13 cellular contexts compared by ENCODE assay signal in genomic region chr10:29479081-29479917, GRCh38.
DNase-seq lines count a peak whose midpoint lies in the region; ATAC-seq and TF ChIP-seq lines count a peak whose summit lies in the region.
"Had no signal": no experiment of that assay in that cellular context is flagged by ENCODE, and none has a peak within 500 bp of the region (broad histone marks: within the 10 kb centered on the region; RNA-seq: fewer than 3 reads in every experiment).

No MANE protein-coding gene starts in this region.

- no peaks in the 10 kb centered on the region for H3K9me3 ChIP-seq in naive thymus-derived CD4-positive, alpha-beta T cell (ENCODE audit: control insufficient read depth in 2 of 3, low read length in 3 of 3)
- H3K9me3 ChIP-seq: colonic mucosa had no signal

- no peak for TF ChIP-seq CTCF in activated CD8-positive, alpha-beta T cell treated with anti-CD3 and anti-CD28 coated beads for 36 hours (IDR thresholded peaks at IDR 0.05)
- no peak for TF ChIP-seq CTCF in Calu3 (IDR thresholded peaks at IDR 0.05; ENCODE audit: unreplicated experiment)

- no peak overlapping the region for H3K27ac Mint-ChIP-seq in activated CD8-positive, alpha-beta T cell treated with anti-CD3 and anti-CD28 coated beads for 36 hours
- peak overlapping the region in 1 of 9 donors; percentile 28 for H3K27ac Mint-ChIP-seq in naive thymus-derived CD4-positive, alpha-beta T cell
- no peak overlapping the region for H3K27ac Mint-ChIP-seq in Calu3 (ENCODE audit: unreplicated experiment)
- H3K27ac Mint-ChIP-seq: activated T-cell treated with anti-CD3 and anti-CD28 coated beads, Interleukin-2, amount 50 U/mL, for 24 hours; stimulated activated memory B cell treated with anti-CD40 and anti-IgM and Interleukin-4, amounts not matched to agents 10 μg/mL and 1 μg/mL and 100 μg/mL, for 72 hours had no signal

- CTCF ChIA-PET in activated CD8-positive, alpha-beta T cell treated with anti-CD3 and anti-CD28 coated beads for 36 hours (lab: Charles Lee) = no interaction called here
- CTCF ChIA-PET in naive thymus-derived CD4-positive, alpha-beta T cell (lab: Charles Lee) = no interaction called here
- CTCF ChIA-PET in Calu3 (lab: Charles Lee) = no interaction called here

- H3K36me3 Mint-ChIP-seq in activated CD8-positive, alpha-beta T cell treated with anti-CD3 and anti-CD28 coated beads for 36 hours (ENCODE audit: low read depth) = peaks cover 4% of the 10 kb centered on the region
- peaks cover 0 to 48% (median 11%) of the 10 kb centered on the region in 5 donors for H3K36me3 Mint-ChIP-seq in naive thymus-derived CD4-positive, alpha-beta T cell
- H3K36me3 Mint-ChIP-seq in Calu3 (ENCODE audit: insufficient read depth, unreplicated experiment) = peaks cover 58% of the 10 kb centered on the region
- H3K36me3 Mint-ChIP-seq: stimulated activated memory B cell treated with anti-CD40 and anti-IgM and Interleukin-4, amounts not matched to agents 10 μg/mL and 1 μg/mL and 100 μg/mL, for 72 hours had no signal

- H3K4me3 ChIP-seq in naive thymus-derived CD4-positive, alpha-beta T cell (ENCODE audit: low read length) = no peak overlapping the region
- H3K4me3 ChIP-seq: colonic mucosa had no signal

- peaks cover 19% of the 10 kb centered on the region for H3K4me1 Mint-ChIP-seq in activated CD8-positive, alpha-beta T cell treated with anti-CD3 and anti-CD28 coated beads for 36 hours (ENCODE audit: low read depth)
- H3K4me1 Mint-ChIP-seq in naive thymus-derived CD4-positive, alpha-beta T cell = peaks cover 7 to 21% (median 16%) of the 10 kb centered on the region in 7 donors
- H3K4me1 Mint-ChIP-seq in Calu3 (ENCODE audit: low read depth, unreplicated experiment) = no peaks in the 10 kb centered on the region
- H3K4me1 Mint-ChIP-seq: stimulated activated memory B cell treated with anti-CD40 and anti-IgM and Interleukin-4, amounts not matched to agents 10 μg/mL and 1 μg/mL and 100 μg/mL, for 72 hours had no signal

- no peaks in the 10 kb centered on the region for H3K27me3 Mint-ChIP-seq in activated CD8-positive, alpha-beta T cell treated with anti-CD3 and anti-CD28 coated beads for 36 hours
- H3K27me3 Mint-ChIP-seq in naive thymus-derived CD4-positive, alpha-beta T cell = no peaks in the 10 kb centered on the region
- H3K27me3 Mint-ChIP-seq in Calu3 (ENCODE audit: unreplicated experiment) = no peaks in the 10 kb centered on the region
- H3K27me3 Mint-ChIP-seq: activated T-cell treated with anti-CD3 and anti-CD28 coated beads, Interleukin-2, amount 50 U/mL, for 24 hours; stimulated activated memory B cell treated with anti-CD40 and anti-IgM and Interleukin-4, amounts not matched to agents 10 μg/mL and 1 μg/mL and 100 μg/mL, for 72 hours had no signal

- DNase-seq in EH (ENCODE audit: low read depth) = peak; percentile 19
- peak; percentile 37 for DNase-seq in NCI-H1092 (lab: John Stamatoyannopoulos, UW)
- peak; percentile 31 for DNase-seq in activated CD8-positive, alpha-beta T cell treated with anti-CD3 and anti-CD28 coated beads for 36 hours
- DNase-seq in naive thymus-derived CD4-positive, alpha-beta T cell = no peak
- DNase-seq in Kasumi-1 (lab: John Stamatoyannopoulos, UW) = no peak
- no peak for DNase-seq in Calu3
- DNase-seq: activated T-cell treated with anti-CD3 and anti-CD28 coated beads, Interleukin-2, amount 50 U/mL, for 24 hours; colonic mucosa; DMS153; head of caudate nucleus had no signal

- no peak overlapping the region for H3K4me3 Mint-ChIP-seq in activated CD8-positive, alpha-beta T cell treated with anti-CD3 and anti-CD28 coated beads for 36 hours
- H3K4me3 Mint-ChIP-seq in naive thymus-derived CD4-positive, alpha-beta T cell = no peak overlapping the region
- no peak overlapping the region for H3K4me3 Mint-ChIP-seq in Calu3 (ENCODE audit: low read depth, unreplicated experiment)
- H3K4me3 Mint-ChIP-seq: activated T-cell treated with anti-CD3 and anti-CD28 coated beads, Interleukin-2, amount 50 U/mL, for 24 hours; stimulated activated memory B cell treated with anti-CD40 and anti-IgM and Interleukin-4, amounts not matched to agents 10 μg/mL and 1 μg/mL and 100 μg/mL, for 72 hours had no signal

- intact Hi-C loops in activated CD8-positive, alpha-beta T cell treated with anti-CD3 and anti-CD28 coated beads for 36 hours (cut with micrococcal nuclease) = no loop called here
- intact Hi-C loops in naive thymus-derived CD4-positive, alpha-beta T cell (cut with micrococcal nuclease) = no loop called here
- intact Hi-C loops in Calu3 (cut with micrococcal nuclease; ENCODE audit: unreplicated experiment) = no loop called here

- H3K27ac ChIP-seq in naive thymus-derived CD4-positive, alpha-beta T cell (ENCODE audit: low read depth, low read length) = peak overlapping the region; percentile 35
- H3K27ac ChIP-seq: colonic mucosa had no signal

- H3K9me3 Mint-ChIP-seq in activated CD8-positive, alpha-beta T cell treated with anti-CD3 and anti-CD28 coated beads for 36 hours = no peaks in the 10 kb centered on the region
- H3K9me3 Mint-ChIP-seq in naive thymus-derived CD4-positive, alpha-beta T cell = no peaks in the 10 kb centered on the region
- no peaks in the 10 kb centered on the region for H3K9me3 Mint-ChIP-seq in Calu3 (ENCODE audit: low read depth, unreplicated experiment)
- H3K9me3 Mint-ChIP-seq: activated T-cell treated with anti-CD3 and anti-CD28 coated beads, Interleukin-2, amount 50 U/mL, for 24 hours; stimulated activated memory B cell treated with anti-CD40 and anti-IgM and Interleukin-4, amounts not matched to agents 10 μg/mL and 1 μg/mL and 100 μg/mL, for 72 hours had no signal

- no peaks in the 10 kb centered on the region for H3K27me3 ChIP-seq in naive thymus-derived CD4-positive, alpha-beta T cell (ENCODE audit: control insufficient read depth in 2 of 2, insufficient read depth in 2 of 2, low read length in 2 of 2)
- H3K27me3 ChIP-seq: colonic mucosa had no signal

- peaks cover 0 to 50% (median 8%) of the 10 kb centered on the region in 3 experiments for H3K36me3 ChIP-seq in naive thymus-derived CD4-positive, alpha-beta T cell (ENCODE audit: control insufficient read depth in 2 of 3, insufficient read depth in 3 of 3, low read length in 3 of 3)
- H3K36me3 ChIP-seq: colonic mucosa had no signal

- no peak for ATAC-seq in activated CD8-positive, alpha-beta T cell treated with anti-CD3 and anti-CD28 coated beads for 36 hours
- no peak for ATAC-seq in naive thymus-derived CD4-positive, alpha-beta T cell
- no peak for ATAC-seq in HG03097 (IDR thresholded peaks at IDR 0.05; ENCODE audit: low FRiP score, unreplicated experiment)
- ATAC-seq in GM21576 (IDR thresholded peaks at IDR 0.05; ENCODE audit: unreplicated experiment) = no peak
- ATAC-seq: stimulated activated memory B cell treated with anti-CD40 and anti-IgM and Interleukin-4, amounts not matched to agents 10 μg/mL and 1 μg/mL and 100 μg/mL, for 72 hours had no signal

- POLR2A ChIA-PET in activated CD8-positive, alpha-beta T cell treated with anti-CD3 and anti-CD28 coated beads for 36 hours (lab: Charles Lee) = no interaction called here
- POLR2A ChIA-PET in naive thymus-derived CD4-positive, alpha-beta T cell (lab: Charles Lee) = no interaction called here

- peaks cover 0 to 6% of the 10 kb centered on the region in 2 donors for H3K4me1 ChIP-seq in naive thymus-derived CD4-positive, alpha-beta T cell (ENCODE audit: control insufficient read depth in 2 of 2, insufficient read depth in 2 of 2, low read length in 2 of 2)
- H3K4me1 ChIP-seq: colonic mucosa had no signal

- no TSS peak for BruUV-seq in Calu3 (replicated peaks; lab: Mats Ljungman, UMichigan)

Comparison
In these comparisons a context has a peak if more than half of its experiments do, and no peak if none do; other contexts are left out.
1. DNase-seq: peak in EH (single experiment), NCI-H1092 (single experiment) and activated CD8-positive, alpha-beta T cell treated with anti-CD3 and anti-CD28 coated beads for 36 hours (single experiment); none in naive thymus-derived CD4-positive, alpha-beta T cell (0 of 9), Kasumi-1 (0 of 2) and Calu3 (single experiment).